25 cellular contexts compared by ENCODE assay signal in genomic region chr4:138909605-138910004, GRCh38.
DNase-seq lines count a peak whose midpoint lies in the region; TF ChIP-seq lines count a peak whose summit lies in the region.
"Had no signal": no experiment of that assay in that cellular context is flagged by ENCODE, and none has a peak within 500 bp of the region (broad histone marks: within the 10 kb centered on the region; RNA-seq: fewer than 3 reads in every experiment).

No MANE protein-coding gene starts in this region.

- H3K27ac Mint-ChIP-seq in endothelial cell (ENCODE audit: unreplicated experiment) = peak overlapping the region; percentile 92
- H3K27ac Mint-ChIP-seq: activated naive CD4-positive, alpha-beta T cell treated with anti-CD3 and anti-CD28 coated beads, Interleukin-2, amount 10 ng/mL, durations not matched to agents 7 days and 5 days; dendritic cell treated with granulocyte-macrophage colony-stimulating factor and Interleukin-4, amounts not matched to agents 40 ng/mL and 50 ng/mL, for 4 days; H9; IgD-negative memory B cell; natural killer cell treated with Interleukin-12 subunit alpha and Interleukin-12 subunit beta and Interleukin-15 and Interleukin-18, amount 100 ng/mL, for 72 hours had no signal

- H3K4me3 Mint-ChIP-seq in endothelial cell (ENCODE audit: unreplicated experiment) = no peak overlapping the region
- H3K4me3 Mint-ChIP-seq: activated naive CD4-positive, alpha-beta T cell treated with anti-CD3 and anti-CD28 coated beads, Interleukin-2, amount 10 ng/mL, durations not matched to agents 7 days and 5 days; dendritic cell treated with granulocyte-macrophage colony-stimulating factor and Interleukin-4, amounts not matched to agents 40 ng/mL and 50 ng/mL, for 4 days; H9; IgD-negative memory B cell; mesothelial cell of epicardium; natural killer cell treated with Interleukin-12 subunit alpha and Interleukin-12 subunit beta and Interleukin-15 and Interleukin-18, amount 100 ng/mL, for 72 hours had no signal

- peak; percentile 9 for DNase-seq in NCI-H2227 (lab: John Stamatoyannopoulos, UW; ENCODE audit: unreplicated experiment)
- DNase-seq in NCI-H2227 treated with DMSO at 0.1 percent for 48 hours (lab: John Stamatoyannopoulos, UW) = no peak
- peak; percentile 79 for DNase-seq in NCI-H748 (lab: John Stamatoyannopoulos, UW; ENCODE audit: unreplicated experiment)
- no peak for DNase-seq in endothelial cell (ENCODE audit: low spot score)
- no peak for DNase-seq in NCI-H446 (lab: John Stamatoyannopoulos, UW)
- DNase-seq in AG08396 (ENCODE audit: low spot score) = no peak
- DNase-seq in right atrium auricular region (ENCODE audit: low spot score) = no peak
- DNase-seq: activated CD4-positive, CD25-positive, alpha-beta regulatory T cell treated with anti-CD3 and anti-CD28 coated beads, Interleukin-2, amount 50 U/mL, for 72 hours; activated naive CD4-positive, alpha-beta T cell treated with anti-CD3 and anti-CD28 coated beads, Interleukin-2, amount 10 ng/mL, durations not matched to agents 7 days and 5 days; activated T-cell treated with anti-CD3 and anti-CD28 coated beads, Interleukin-2, amount 50 U/mL, for 48 hours; Calu3; caudate nucleus; H9; MG63; NCI-H187 treated with DMSO at 0.1 percent for 48 hours; OCI-M1; sigmoid colon; upper lobe of right lung had no signal

- no peak for TF ChIP-seq CTCF in endothelial cell (IDR thresholded peaks at IDR 0.05; ENCODE audit: unreplicated experiment)
- TF ChIP-seq CTCF in right atrium auricular region (IDR thresholded peaks at IDR 0.05) = no peak

- H3K9me3 ChIP-seq in right atrium auricular region = no peaks in the 10 kb centered on the region
- H3K9me3 ChIP-seq: BLaER1 treated with 17β-estradiol and CSF1 and Interleukin-3, amounts not matched to agents 10 nM and 100 nM; MG63; pancreas; sigmoid colon; upper lobe of right lung had no signal

- no peaks in the 10 kb centered on the region for H3K36me3 Mint-ChIP-seq in endothelial cell (ENCODE audit: low read depth, unreplicated experiment)
- H3K36me3 Mint-ChIP-seq: activated naive CD4-positive, alpha-beta T cell treated with anti-CD3 and anti-CD28 coated beads, Interleukin-2, amount 10 ng/mL, durations not matched to agents 7 days and 5 days; mesothelial cell of epicardium; natural killer cell treated with Interleukin-12 subunit alpha and Interleukin-12 subunit beta and Interleukin-15 and Interleukin-18, amount 100 ng/mL, for 72 hours had no signal

- no peaks in the 10 kb centered on the region for H3K9me3 Mint-ChIP-seq in endothelial cell (ENCODE audit: unreplicated experiment)
- H3K9me3 Mint-ChIP-seq: activated naive CD4-positive, alpha-beta T cell treated with anti-CD3 and anti-CD28 coated beads, Interleukin-2, amount 10 ng/mL, durations not matched to agents 7 days and 5 days; dendritic cell treated with granulocyte-macrophage colony-stimulating factor and Interleukin-4, amounts not matched to agents 40 ng/mL and 50 ng/mL, for 4 days; IgD-negative memory B cell; mesothelial cell of epicardium; natural killer cell treated with Interleukin-12 subunit alpha and Interleukin-12 subunit beta and Interleukin-15 and Interleukin-18, amount 100 ng/mL, for 72 hours had no signal

- no peaks in the 10 kb centered on the region for H3K36me3 ChIP-seq in right atrium auricular region
- H3K36me3 ChIP-seq: BLaER1 treated with 17β-estradiol and CSF1 and Interleukin-3, amounts not matched to agents 10 nM and 100 nM; MG63; pancreas; sigmoid colon; upper lobe of right lung had no signal

- H3K4me3 ChIP-seq in right atrium auricular region = no peak overlapping the region
- H3K4me3 ChIP-seq: BLaER1 treated with 17β-estradiol and CSF1 and Interleukin-3, amounts not matched to agents 10 nM and 100 nM; MG63; pancreas; sigmoid colon; upper lobe of right lung had no signal

- H3K27me3 ChIP-seq in right atrium auricular region = no peaks in the 10 kb centered on the region
- H3K27me3 ChIP-seq: BLaER1 treated with 17β-estradiol and CSF1 and Interleukin-3, amounts not matched to agents 10 nM and 100 nM; MG63; pancreas; sigmoid colon; upper lobe of right lung had no signal

- peaks cover 0 to 30% of the 10 kb centered on the region in 2 donors for H3K4me1 ChIP-seq in right atrium auricular region
- H3K4me1 ChIP-seq: BLaER1 treated with 17β-estradiol and CSF1 and Interleukin-3, amounts not matched to agents 10 nM and 100 nM had no signal

- no peaks in the 10 kb centered on the region for H3K27me3 Mint-ChIP-seq in endothelial cell (ENCODE audit: unreplicated experiment)
- H3K27me3 Mint-ChIP-seq: natural killer cell treated with Interleukin-12 subunit alpha and Interleukin-12 subunit beta and Interleukin-15 and Interleukin-18, amount 100 ng/mL, for 72 hours had no signal

- peaks cover 19% of the 10 kb centered on the region for H3K4me1 Mint-ChIP-seq in endothelial cell (ENCODE audit: unreplicated experiment)
- H3K4me1 Mint-ChIP-seq: activated naive CD4-positive, alpha-beta T cell treated with anti-CD3 and anti-CD28 coated beads, Interleukin-2, amount 10 ng/mL, durations not matched to agents 7 days and 5 days had no signal

- H3K27ac ChIP-seq in temporal lobe (ENCODE audit: low read depth, low read length) (peak overlapping the region; percentile 87), right atrium auricular region (peak overlapping the region in 1 of 2 donors; percentile 15)
- H3K27ac ChIP-seq: BLaER1 treated with 17β-estradiol and CSF1 and Interleukin-3, amounts not matched to agents 10 nM and 100 nM had no signal

Comparison
In these comparisons a context has a peak if more than half of its experiments do, and no peak if none do; other contexts are left out.
1. DNase-seq: peak in NCI-H2227 (single experiment) and NCI-H748 (single experiment); none in NCI-H2227 treated with DMSO at 0.1 percent for 48 hours (single experiment), endothelial cell (single experiment), NCI-H446 (0 of 2), AG08396 (single experiment) and right atrium auricular region (single experiment).